Comparison of ENCODE assay signal across 1 cellular context in genomic region chr7:150361402-150361801, GRCh38.
TF ChIP-seq lines count a peak whose summit lies in the region.

No MANE protein-coding gene starts in this region.

TF ChIP-seq in WTC11, 78 proteins besides CTCF, POLR2A, EP300 and RAD21 (continued from another document):
- TF ChIP-seq PREB (CRISPR knock-in tag; IDR thresholded peaks at IDR 0.05; ENCODE audit: borderline replicate concordance) = no peak
- TF ChIP-seq ZNF423 (CRISPR knock-in tag; IDR thresholded peaks at IDR 0.05) = no peak
- TF ChIP-seq CDX4 (CRISPR knock-in tag; IDR thresholded peaks at IDR 0.05; ENCODE audit: borderline replicate concordance) = no peak
- no peak for TF ChIP-seq TEAD4 (CRISPR knock-in tag; IDR thresholded peaks at IDR 0.05)
- TF ChIP-seq ETV6 (CRISPR knock-in tag; IDR thresholded peaks at IDR 0.05) = no peak
- TF ChIP-seq TP53 (CRISPR knock-in tag; IDR thresholded peaks at IDR 0.05) = no peak
- no peak for TF ChIP-seq ZBTB21 (CRISPR knock-in tag; IDR thresholded peaks at IDR 0.05; ENCODE audit: borderline replicate concordance)
- no peak for TF ChIP-seq CREM (CRISPR knock-in tag; IDR thresholded peaks at IDR 0.05)
- TF ChIP-seq ERG (CRISPR knock-in tag; IDR thresholded peaks at IDR 0.05) = no peak
- no peak for TF ChIP-seq ZBTB43 (CRISPR knock-in tag; IDR thresholded peaks at IDR 0.05)
- no peak for TF ChIP-seq FOXK1 (CRISPR knock-in tag; IDR thresholded peaks at IDR 0.05)
- TF ChIP-seq ZNF138 (CRISPR knock-in tag; conservative IDR thresholded peaks at IDR 0.05) = no peak
- TF ChIP-seq E2F5 (CRISPR knock-in tag; IDR thresholded peaks at IDR 0.05) = no peak
